In the genomic region with DNA sequence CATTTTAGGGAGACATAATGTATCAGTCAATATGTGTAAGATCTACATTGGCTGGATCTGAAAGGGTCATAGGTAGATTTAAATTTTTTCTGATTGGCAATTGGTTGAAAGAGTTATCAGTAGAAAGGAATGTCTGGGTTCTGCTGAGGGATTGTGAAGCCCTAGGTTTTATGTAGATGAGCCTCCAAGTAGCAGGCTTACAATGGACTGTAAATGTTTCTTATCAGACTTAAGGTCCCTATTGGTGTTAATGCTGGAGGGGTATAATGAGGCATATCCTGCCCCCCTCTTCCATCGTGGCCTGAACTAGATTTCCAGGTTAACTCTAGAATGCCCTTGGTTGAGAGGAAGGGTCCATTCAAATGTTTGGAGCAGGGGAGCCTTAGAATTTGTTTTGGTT, we compare ENCODE assay signal across 24 cellular contexts.
"Had no signal": no experiment of that assay in that cellular context is flagged by ENCODE, and none has a peak within 500 bp of the region (broad histone marks: within the 10 kb centered on the region; RNA-seq: fewer than 3 reads in every experiment).

No MANE protein-coding gene starts in this region.

- DNase-seq: activated CD4-positive, alpha-beta memory T cell treated with anti-CD3 and anti-CD28 coated beads for 36 hours; activated CD4-positive, alpha-beta T cell treated with anti-CD3 and anti-CD28 coated beads, Interleukin-2, amount 10 ng/mL, durations not matched to agents 24 days and 14 days; activated CD4-positive, CD25-positive, alpha-beta regulatory T cell treated with anti-CD3 and anti-CD28 coated beads, Interleukin-2, amount 50 U/mL, for 72 hours; activated CD8-positive, alpha-beta memory T cell treated with anti-CD3 and anti-CD28 coated beads, Interleukin-2, amount 50 U/mL, for 4 hours; activated gamma-delta T cell; activated naive CD8-positive, alpha-beta T cell treated with anti-CD3 and anti-CD28 coated beads, Interleukin-2, amount 50 U/mL, for 24 hours; activated T-cell treated with anti-CD3 and anti-CD28 coated beads, Interleukin-2, amount 50 U/mL, for 1 hour; amygdala; foreskin keratinocyte; heart right ventricle; left ventricle myocardium superior; naive thymus-derived CD4-positive, alpha-beta T cell; pancreas; stimulated activated CD4-positive, alpha-beta T cell treated with anti-CD3 and anti-CD28 coated beads, Interleukin-15, amount 100 ng/mL, for 24 hours; stimulated activated naive CD4-positive, alpha-beta T cell; T-helper 1 cell had no signal

- H3K27ac ChIP-seq: breast epithelium, esophagus muscularis mucosa, foreskin keratinocyte, heart right ventricle, pancreas, prostate gland, tibial nerve, VCaP had no signal

- H3K36me3 Mint-ChIP-seq: activated CD4-positive, alpha-beta memory T cell treated with anti-CD3 and anti-CD28 coated beads for 36 hours; activated naive CD4-positive, alpha-beta T cell treated with anti-CD3 and anti-CD28 coated beads, Interleukin-2, amount 50 U/mL, for 24 hours; naive thymus-derived CD4-positive, alpha-beta T cell had no signal

- H3K9me3 ChIP-seq: breast epithelium, esophagus muscularis mucosa, heart right ventricle, pancreas, prostate gland, tibial nerve had no signal

- H3K4me1 ChIP-seq: breast epithelium, esophagus muscularis mucosa, prostate gland, tibial nerve had no signal

- H3K36me3 ChIP-seq: breast epithelium, esophagus muscularis mucosa, heart right ventricle, pancreas, prostate gland, tibial nerve had no signal

- H3K9me3 Mint-ChIP-seq: activated CD4-positive, alpha-beta memory T cell treated with anti-CD3 and anti-CD28 coated beads for 36 hours; activated CD4-positive, alpha-beta T cell treated with anti-CD3 and anti-CD28 coated beads, Interleukin-2, amount 10 ng/mL, durations not matched to agents 24 days and 14 days; activated naive CD4-positive, alpha-beta T cell treated with anti-CD3 and anti-CD28 coated beads, Interleukin-2, amount 50 U/mL, for 24 hours; activated naive CD8-positive, alpha-beta T cell treated with anti-CD3 and anti-CD28 coated beads, Interleukin-2, amount 50 U/mL, for 24 hours; central memory CD8-positive, alpha-beta T cell; T-helper 2 cell treated with Interferon-gamma antibody and Interleukin-4, amounts not matched to agents 5 μg/mL and 100 μg/mL, for 36 hours had no signal

- ATAC-seq: activated naive CD8-positive, alpha-beta T cell treated with anti-CD3 and anti-CD28 coated beads, Interleukin-2, amount 50 U/mL, for 24 hours; foreskin keratinocyte; naive thymus-derived CD4-positive, alpha-beta T cell had no signal

- H3K4me1 Mint-ChIP-seq: activated CD4-positive, alpha-beta T cell treated with anti-CD3 and anti-CD28 coated beads, Interleukin-2, amount 10 ng/mL, durations not matched to agents 24 days and 14 days; activated naive CD4-positive, alpha-beta T cell treated with anti-CD3 and anti-CD28 coated beads, Interleukin-2, amount 50 U/mL, for 24 hours; activated naive CD8-positive, alpha-beta T cell treated with anti-CD3 and anti-CD28 coated beads, Interleukin-2, amount 50 U/mL, for 24 hours; central memory CD8-positive, alpha-beta T cell had no signal

- H3K27me3 ChIP-seq: breast epithelium, pancreas, tibial nerve had no signal

- H3K4me3 Mint-ChIP-seq: activated CD4-positive, alpha-beta memory T cell treated with anti-CD3 and anti-CD28 coated beads for 36 hours; activated CD4-positive, alpha-beta T cell treated with anti-CD3 and anti-CD28 coated beads, Interleukin-2, amount 10 ng/mL, durations not matched to agents 24 days and 14 days; activated naive CD4-positive, alpha-beta T cell treated with anti-CD3 and anti-CD28 coated beads, Interleukin-2, amount 50 U/mL, for 24 hours; activated naive CD8-positive, alpha-beta T cell treated with anti-CD3 and anti-CD28 coated beads, Interleukin-2, amount 50 U/mL, for 24 hours; central memory CD8-positive, alpha-beta T cell; naive thymus-derived CD4-positive, alpha-beta T cell; T-helper 2 cell treated with Interferon-gamma antibody and Interleukin-4, amounts not matched to agents 5 μg/mL and 100 μg/mL, for 36 hours had no signal

- H3K4me3 ChIP-seq: breast epithelium, esophagus muscularis mucosa, heart right ventricle, pancreas, prostate gland, tibial nerve had no signal

- H3K27ac Mint-ChIP-seq: activated CD4-positive, alpha-beta memory T cell treated with anti-CD3 and anti-CD28 coated beads for 36 hours; activated CD4-positive, alpha-beta T cell treated with anti-CD3 and anti-CD28 coated beads, Interleukin-2, amount 10 ng/mL, durations not matched to agents 24 days and 14 days; activated naive CD4-positive, alpha-beta T cell treated with anti-CD3 and anti-CD28 coated beads, Interleukin-2, amount 50 U/mL, for 24 hours; activated naive CD8-positive, alpha-beta T cell treated with anti-CD3 and anti-CD28 coated beads, Interleukin-2, amount 50 U/mL, for 24 hours; naive thymus-derived CD4-positive, alpha-beta T cell; T-helper 2 cell treated with Interferon-gamma antibody and Interleukin-4, amounts not matched to agents 5 μg/mL and 100 μg/mL, for 36 hours had no signal

- H3K27me3 Mint-ChIP-seq: activated naive CD4-positive, alpha-beta T cell treated with anti-CD3 and anti-CD28 coated beads, Interleukin-2, amount 50 U/mL, for 24 hours; activated naive CD8-positive, alpha-beta T cell treated with anti-CD3 and anti-CD28 coated beads, Interleukin-2, amount 50 U/mL, for 24 hours had no signal
